13 cellular contexts compared by ENCODE assay signal in genomic region chr1:207833381-207833780, GRCh38.
DNase-seq lines count a peak whose midpoint lies in the region; ATAC-seq and TF ChIP-seq lines count a peak whose summit lies in the region.
"Had no signal": no experiment of that assay in that cellular context is flagged by ENCODE, and none has a peak within 500 bp of the region (broad histone marks: within the 10 kb centered on the region; RNA-seq: fewer than 3 reads in every experiment).

No MANE protein-coding gene starts in this region.

- H3K79me2 ChIP-seq in DND-41 (ENCODE audit: insufficient read depth, low read length) = peaks cover 100% of the 10 kb centered on the region

- H3K9me3 Mint-ChIP-seq in activated CD4-positive, alpha-beta memory T cell treated with anti-CD3 and anti-CD28 coated beads, Interleukin-2, amount 10 ng/mL, durations not matched to agents 7 days and 5 days = no peaks in the 10 kb centered on the region
- H3K9me3 Mint-ChIP-seq in naive thymus-derived CD4-positive, alpha-beta T cell = peaks cover 0 to 1% (median 0%) of the 10 kb centered on the region in 11 donors

- no peak overlapping the region for H3K4me3 ChIP-seq in DND-41 (ENCODE audit: low read depth in 1 of 2, low read length in 2 of 2)
- H3K4me3 ChIP-seq in naive thymus-derived CD4-positive, alpha-beta T cell (ENCODE audit: low read length) = no peak overlapping the region
- H3K4me3 ChIP-seq: right lobe of liver had no signal

- peak overlapping the region; percentile 35 for H3K27ac ChIP-seq in DND-41 (ENCODE audit: low read length)
- peak overlapping the region; percentile 61 for H3K27ac ChIP-seq in naive thymus-derived CD4-positive, alpha-beta T cell (ENCODE audit: low read depth, low read length)
- H3K27ac ChIP-seq: right lobe of liver had no signal

- no peak for TF ChIP-seq CTCF in DND-41 (IDR thresholded peaks at IDR 0.05; ENCODE audit: borderline replicate concordance, extremely low read depth, low read length, poor library complexity, severe bottlenecking)

- peaks cover 25% of the 10 kb centered on the region for H3K4me1 ChIP-seq in DND-41 (ENCODE audit: insufficient read depth, low read length)
- H3K4me1 ChIP-seq in naive thymus-derived CD4-positive, alpha-beta T cell (ENCODE audit: control insufficient read depth in 2 of 2, insufficient read depth in 2 of 2, low read length in 2 of 2) = peaks cover 20 to 82% of the 10 kb centered on the region in 2 donors

- no peak overlapping the region for H3K4me3 Mint-ChIP-seq in activated CD4-positive, alpha-beta memory T cell treated with anti-CD3 and anti-CD28 coated beads, Interleukin-2, amount 10 ng/mL, durations not matched to agents 7 days and 5 days
- H3K4me3 Mint-ChIP-seq in naive thymus-derived CD4-positive, alpha-beta T cell = peak overlapping the region in 5 of 10 donors; percentile 2 to 83 (median 66)

- no peak overlapping the region for H3K9ac ChIP-seq in DND-41 (ENCODE audit: low read depth, low read length)

- peaks cover 98% of the 10 kb centered on the region for H4K20me1 ChIP-seq in DND-41 (ENCODE audit: insufficient read depth, low read length)

- intact Hi-C loops in naive thymus-derived CD4-positive, alpha-beta T cell (cut with micrococcal nuclease) = loop anchor here (2.0 kb wide), 1 partner anchor 15 kb away; no protein-coding TSS in a partner anchor

- H3K4me1 Mint-ChIP-seq in activated CD4-positive, alpha-beta memory T cell treated with anti-CD3 and anti-CD28 coated beads, Interleukin-2, amount 10 ng/mL, durations not matched to agents 7 days and 5 days = peaks cover 73% of the 10 kb centered on the region
- H3K4me1 Mint-ChIP-seq in naive thymus-derived CD4-positive, alpha-beta T cell = peaks cover 75 to 99% (median 97%) of the 10 kb centered on the region in 7 donors

- H3K36me3 ChIP-seq in DND-41 (ENCODE audit: insufficient read depth, low read length) = peaks cover 66% of the 10 kb centered on the region
- H3K36me3 ChIP-seq in naive thymus-derived CD4-positive, alpha-beta T cell (ENCODE audit: control insufficient read depth in 2 of 3, insufficient read depth in 3 of 3, low read length in 3 of 3) = peaks cover 0 to 4% (median 0%) of the 10 kb centered on the region in 3 experiments
- H3K36me3 ChIP-seq: right lobe of liver had no signal

- H3K36me3 Mint-ChIP-seq in activated CD4-positive, alpha-beta memory T cell treated with anti-CD3 and anti-CD28 coated beads, Interleukin-2, amount 10 ng/mL, durations not matched to agents 7 days and 5 days (ENCODE audit: low read depth) = peaks cover 32% of the 10 kb centered on the region
- peaks cover 0 to 16% (median 0%) of the 10 kb centered on the region in 5 donors for H3K36me3 Mint-ChIP-seq in naive thymus-derived CD4-positive, alpha-beta T cell

- no peak for ATAC-seq in DND-41 (ENCODE audit: insufficient read depth, low read depth)
- ATAC-seq in naive thymus-derived CD4-positive, alpha-beta T cell = no peak
- ATAC-seq in GM18909 (IDR thresholded peaks at IDR 0.05; ENCODE audit: poor library complexity, unreplicated experiment) = no peak
- ATAC-seq in HG02642 (IDR thresholded peaks at IDR 0.05; ENCODE audit: poor library complexity, unreplicated experiment) = no peak
- no peak for ATAC-seq in HG02610 (IDR thresholded peaks at IDR 0.05; ENCODE audit: unreplicated experiment)

- H3K27me3 Mint-ChIP-seq in activated CD4-positive, alpha-beta memory T cell treated with anti-CD3 and anti-CD28 coated beads, Interleukin-2, amount 10 ng/mL, durations not matched to agents 7 days and 5 days = no peaks in the 10 kb centered on the region
- no peaks in the 10 kb centered on the region for H3K27me3 Mint-ChIP-seq in naive thymus-derived CD4-positive, alpha-beta T cell

- H3K27ac Mint-ChIP-seq in activated CD4-positive, alpha-beta memory T cell treated with anti-CD3 and anti-CD28 coated beads, Interleukin-2, amount 10 ng/mL, durations not matched to agents 7 days and 5 days = peak overlapping the region; percentile 74
- peak overlapping the region; percentile 86 to 98 (median 94) for H3K27ac Mint-ChIP-seq in naive thymus-derived CD4-positive, alpha-beta T cell

- H3K27me3 ChIP-seq in DND-41 (ENCODE audit: insufficient read depth, low read length, poor library complexity) = no peaks in the 10 kb centered on the region
- H3K27me3 ChIP-seq in naive thymus-derived CD4-positive, alpha-beta T cell (ENCODE audit: control insufficient read depth in 2 of 2, insufficient read depth in 2 of 2, low read length in 2 of 2) = no peaks in the 10 kb centered on the region
- H3K27me3 ChIP-seq: right lobe of liver had no signal

- CTCF ChIA-PET in activated CD4-positive, alpha-beta memory T cell treated with anti-CD3 and anti-CD28 coated beads, Interleukin-2, amount 10 ng/mL, durations not matched to agents 7 days and 5 days (lab: Charles Lee) = interaction anchor here (1.3 to 12.4 kb wide), 4 partner anchors 10 to 130 kb away, joined by 4 to 297 read pairs (median 6); no protein-coding TSS in a partner anchor
- CTCF ChIA-PET in naive thymus-derived CD4-positive, alpha-beta T cell (lab: Charles Lee) = interaction anchor here (0.6 to 2.8 kb wide), 9 partner anchors 10 to 167 kb away, joined by 3 to 18 read pairs (median 4); no protein-coding TSS in a partner anchor

- DNase-seq in CD1c-positive myeloid dendritic cell (ENCODE audit: extremely low spot score) = peak; percentile 55
- DNase-seq in DND-41 = no peak
- no peak for DNase-seq in activated CD4-positive, alpha-beta memory T cell treated with anti-CD3 and anti-CD28 coated beads, Interleukin-2, amount 10 ng/mL, durations not matched to agents 7 days and 5 days
- DNase-seq in naive thymus-derived CD4-positive, alpha-beta T cell = no peak
- DNase-seq in AG08396 (ENCODE audit: low spot score) = no peak
- DNase-seq: anterior cingulate cortex, kidney, NCI-H2171 treated with DMSO at 0.1 percent for 48 hours, right lobe of liver, substantia nigra had no signal

- no peak overlapping the region for H3K4me2 ChIP-seq in DND-41 (ENCODE audit: insufficient read depth, low read length)

- H3K9me3 ChIP-seq in DND-41 (ENCODE audit: insufficient read depth, low read length, severe bottlenecking) = no peaks in the 10 kb centered on the region
- H3K9me3 ChIP-seq in naive thymus-derived CD4-positive, alpha-beta T cell (ENCODE audit: control insufficient read depth in 2 of 3, low read length in 3 of 3) = no peaks in the 10 kb centered on the region
- H3K9me3 ChIP-seq: right lobe of liver had no signal

- POLR2A ChIA-PET in activated CD4-positive, alpha-beta memory T cell treated with anti-CD3 and anti-CD28 coated beads, Interleukin-2, amount 10 ng/mL, durations not matched to agents 7 days and 5 days (lab: Charles Lee) = interaction anchor here (1.2 to 1.6 kb wide), 3 partner anchors 8 to 10 kb away, joined by 4 to 5 read pairs (median 5); no protein-coding TSS in a partner anchor
- POLR2A ChIA-PET in naive thymus-derived CD4-positive, alpha-beta T cell (lab: Charles Lee) = interaction anchor here (0.5 to 17.1 kb wide), 7 partner anchors 10 to 129 kb away, joined by 3 to 547 read pairs (median 7); no protein-coding TSS in a partner anchor

- no peak overlapping the region for H2AFZ ChIP-seq in DND-41 (ENCODE audit: low read depth, low read length)
